In genomic region chrX:17046478-17047097, GRCh38 we compare ENCODE assay signal across 8 cellular contexts.
DNase-seq lines count a peak whose midpoint lies in the region; ATAC-seq and TF ChIP-seq lines count a peak whose summit lies in the region.

No MANE protein-coding gene starts in this region.

- H3K36me3 ChIP-seq in liver (ENCODE audit: control insufficient read depth in 4 of 4, insufficient read depth in 3 of 4, low read depth in 1 of 4, low read length in 3 of 4): peaks cover 0 to 2% (median 0%) of the 10 kb centered on the region in 4 donors

- intact Hi-C loops in activated B cell treated with CpG ODN at 0.5 μM for 24 hours (cut with micrococcal nuclease): loop anchor here (1.0 to 5.0 kb wide), 4 partner anchors 39 to 220 kb away; partner anchors contain the start of gene REPS2

- no peak overlapping the region for H3K27ac Mint-ChIP-seq in activated B cell treated with CpG ODN at 0.5 μM for 24 hours

- H3K4me3 ChIP-seq in liver (ENCODE audit: low read depth in 1 of 3, low read length in 3 of 3): no peak overlapping the region

- TF ChIP-seq CTCF in activated B cell treated with CpG ODN at 0.5 μM for 24 hours (IDR thresholded peaks at IDR 0.05): no peak
- peak; percentile 86 for TF ChIP-seq CTCF in liver (IDR thresholded peaks at IDR 0.05; ENCODE audit: low read depth, low read length, missing input control)

- ATAC-seq in HG02852 (IDR thresholded peaks at IDR 0.05; ENCODE audit: unreplicated experiment) (peak; percentile 74), activated B cell treated with CpG ODN at 0.5 μM for 24 hours (ENCODE audit: low read depth) (no peak), HG02678 (IDR thresholded peaks at IDR 0.05; ENCODE audit: unreplicated experiment) (no peak)

- DNase-seq in DMS114 treated with DMSO at 0.1 percent for 48 hours (lab: John Stamatoyannopoulos, UW; ENCODE audit: unreplicated experiment): peak; percentile 73
- DNase-seq in NCI-H345 treated with DMSO at 0.1 percent for 48 hours (lab: John Stamatoyannopoulos, UW; ENCODE audit: unreplicated experiment): peak; percentile 54
- DNase-seq in activated B cell treated with CpG ODN at 0.5 μM for 24 hours: peak; percentile 13
- peak; percentile 74 for DNase-seq in dedifferentiated amniotic fluid mesenchymal stem cell (ENCODE audit: extremely low spot score)
- DNase-seq in stimulated activated CD8-positive, alpha-beta memory T cell treated with anti-CD3 and anti-CD28 coated beads, Interleukin-7, amount 100 ng/mL, for 24 hours (ENCODE audit: low read depth): peak; percentile 0

- H3K9me3 ChIP-seq in liver (ENCODE audit: control insufficient read depth in 4 of 4, low read length in 3 of 4): no peaks in the 10 kb centered on the region

- CTCF ChIA-PET in activated B cell treated with CpG ODN at 0.5 μM for 24 hours (lab: Charles Lee): interaction anchor here (0.6 to 4.7 kb wide), 15 partner anchors 19 to 1679 kb away, joined by 3 to 65 read pairs (median 4); partner anchors contain the start of gene REPS2

- no peaks in the 10 kb centered on the region for H3K36me3 Mint-ChIP-seq in activated B cell treated with CpG ODN at 0.5 μM for 24 hours (ENCODE audit: low read depth)

- H3K9me3 Mint-ChIP-seq in activated B cell treated with CpG ODN at 0.5 μM for 24 hours: no peaks in the 10 kb centered on the region

- H3K27me3 Mint-ChIP-seq in activated B cell treated with CpG ODN at 0.5 μM for 24 hours: no peaks in the 10 kb centered on the region

- H3K4me1 Mint-ChIP-seq in activated B cell treated with CpG ODN at 0.5 μM for 24 hours: peaks cover 2% of the 10 kb centered on the region

- no peak overlapping the region for H3K27ac ChIP-seq in liver (ENCODE audit: low read depth in 1 of 2, low read length in 2 of 2)

- H3K9ac ChIP-seq in liver (ENCODE audit: low read depth in 1 of 2, low read length in 2 of 2): no peak overlapping the region

- H3K4me1 ChIP-seq in liver (ENCODE audit: control insufficient read depth in 4 of 4, insufficient read depth in 4 of 4, low read length in 3 of 4): no peaks in the 10 kb centered on the region

- POLR2A ChIA-PET in activated B cell treated with CpG ODN at 0.5 μM for 24 hours (lab: Charles Lee): interaction anchor here (0.6 to 1.9 kb wide), 4 partner anchors 154 to 222 kb away, joined by 3 to 6 read pairs (median 4); partner anchors contain the start of gene RBBP7

- peak; percentile 88 to 94 for TF ChIP-seq RAD21 in liver (IDR thresholded peaks at IDR 0.05)

- no peaks in the 10 kb centered on the region for H3K27me3 ChIP-seq in liver (ENCODE audit: control insufficient read depth in 4 of 4, insufficient read depth in 4 of 4, low read length in 3 of 4)

- H3K4me3 Mint-ChIP-seq in activated B cell treated with CpG ODN at 0.5 μM for 24 hours: no peak overlapping the region

- WGBS in liver: 26% methylated on average over 5 of the region's 5 CpGs

TF ChIP-seq in liver, 16 proteins besides CTCF, POLR2A, EP300 and RAD21:
- TF ChIP-seq NR2F2 (IDR thresholded peaks at IDR 0.05): no peak
- no peak for TF ChIP-seq FOXA2 (IDR thresholded peaks at IDR 0.05)
- no peak for TF ChIP-seq GABPA (IDR thresholded peaks at IDR 0.05 in 1 of 2, conservative IDR thresholded peaks at IDR 0.05 in 1 of 2)
- TF ChIP-seq RXRA (IDR thresholded peaks at IDR 0.05): no peak
- no peak for TF ChIP-seq FOXA1 (IDR thresholded peaks at IDR 0.05)
- TF ChIP-seq, protein P1, sequence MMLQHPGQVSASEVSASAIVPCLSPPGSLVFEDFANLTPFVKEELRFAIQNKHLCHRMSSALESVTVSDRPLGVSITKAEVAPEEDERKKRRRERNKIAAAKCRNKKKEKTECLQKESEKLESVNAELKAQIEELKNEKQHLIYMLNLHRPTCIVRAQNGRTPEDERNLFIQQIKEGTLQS (IDR thresholded peaks at IDR 0.05): no peak
- TF ChIP-seq, protein P2, sequence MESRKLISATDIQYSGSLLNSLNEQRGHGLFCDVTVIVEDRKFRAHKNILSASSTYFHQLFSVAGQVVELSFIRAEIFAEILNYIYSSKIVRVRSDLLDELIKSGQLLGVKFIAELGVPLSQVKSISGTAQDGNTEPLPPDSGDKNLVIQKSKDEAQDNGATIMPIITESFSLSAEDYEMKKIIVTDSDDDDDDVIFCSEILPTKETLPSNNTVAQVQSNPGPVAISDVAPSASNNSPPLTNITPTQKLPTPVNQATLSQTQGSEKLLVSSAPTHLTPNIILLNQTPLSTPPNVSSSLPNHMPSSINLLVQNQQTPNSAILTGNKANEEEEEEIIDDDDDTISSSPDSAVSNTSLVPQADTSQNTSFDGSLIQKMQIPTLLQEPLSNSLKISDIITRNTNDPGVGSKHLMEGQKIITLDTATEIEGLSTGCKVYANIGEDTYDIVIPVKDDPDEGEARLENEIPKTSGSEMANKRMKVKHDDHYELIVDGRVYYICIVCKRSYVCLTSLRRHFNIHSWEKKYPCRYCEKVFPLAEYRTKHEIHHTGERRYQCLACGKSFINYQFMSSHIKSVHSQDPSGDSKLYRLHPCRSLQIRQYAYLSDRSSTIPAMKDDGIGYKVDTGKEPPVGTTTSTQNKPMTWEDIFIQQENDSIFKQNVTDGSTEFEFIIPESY (IDR thresholded peaks at IDR 0.05): no peak
- TF ChIP-seq JUND (IDR thresholded peaks at IDR 0.05): no peak
- TF ChIP-seq EGR1 (IDR thresholded peaks at IDR 0.05; ENCODE audit: low read depth in 2 of 2): no peak
- no peak for TF ChIP-seq SP1 (IDR thresholded peaks at IDR 0.05)
- no peak for TF ChIP-seq HNF4G (IDR thresholded peaks at IDR 0.05)
- TF ChIP-seq YY1 (IDR thresholded peaks at IDR 0.05): no peak
- TF ChIP-seq, protein P3, sequence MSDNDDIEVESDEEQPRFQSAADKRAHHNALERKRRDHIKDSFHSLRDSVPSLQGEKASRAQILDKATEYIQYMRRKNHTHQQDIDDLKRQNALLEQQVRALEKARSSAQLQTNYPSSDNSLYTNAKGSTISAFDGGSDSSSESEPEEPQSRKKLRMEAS (IDR thresholded peaks at IDR 0.05): no peak

Comparison
In these comparisons a context has a peak if more than half of its experiments do, and no peak if none do; other contexts are left out.
1. DNase-seq: peak in every context shown above with its lines; median percentile 74 in dedifferentiated amniotic fluid mesenchymal stem cell; 73 in DMS114 treated with DMSO at 0.1 percent for 48 hours; 54 in NCI-H345 treated with DMSO at 0.1 percent for 48 hours; 13 in activated B cell treated with CpG ODN at 0.5 μM for 24 hours; 0 in stimulated activated CD8-positive, alpha-beta memory T cell treated with anti-CD3 and anti-CD28 coated beads, Interleukin-7, amount 100 ng/mL, for 24 hours.